8 cellular contexts compared by ENCODE assay signal in the genomic region with DNA sequence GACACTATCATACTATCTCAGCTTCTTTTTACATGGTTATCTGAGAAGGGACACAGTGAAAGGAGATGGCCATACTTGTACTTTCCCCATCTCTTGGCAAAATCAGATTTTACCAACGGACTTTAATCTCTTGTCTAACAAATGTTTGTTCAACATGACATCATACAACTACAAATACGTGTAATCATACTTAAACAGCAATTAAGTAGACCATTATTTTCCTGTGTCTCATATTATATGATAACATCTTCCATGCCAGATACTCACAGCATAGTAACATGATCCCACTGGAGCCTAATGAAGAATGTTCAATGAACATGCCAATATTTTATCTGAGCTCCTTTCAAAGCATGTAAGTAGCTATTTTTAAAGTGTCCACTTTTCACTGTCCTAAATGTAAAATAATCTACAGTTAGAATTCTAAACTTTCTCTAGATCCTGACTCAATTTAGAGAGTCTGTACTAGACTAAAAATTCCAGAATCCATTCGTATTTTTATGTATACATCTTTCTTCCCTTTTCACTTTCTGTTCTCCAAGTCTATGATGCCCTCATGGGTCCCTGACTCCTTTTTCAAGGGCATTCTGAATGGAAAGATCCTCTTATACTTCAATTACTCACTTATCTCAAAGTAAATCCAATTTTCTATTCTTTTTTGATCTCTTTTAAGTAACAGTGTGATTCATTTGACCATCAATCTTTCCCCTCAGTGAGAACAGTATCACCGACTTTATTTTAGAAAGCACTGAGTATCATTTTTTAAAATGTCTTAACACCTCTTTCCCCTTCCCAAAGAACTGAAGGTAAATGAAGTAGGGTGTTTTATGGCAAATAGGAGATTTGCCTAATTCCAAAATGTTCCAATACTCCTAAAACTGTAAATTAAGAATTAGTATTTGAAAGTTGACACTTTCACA.
DNase-seq lines count a peak whose midpoint lies in the region; ATAC-seq and TF ChIP-seq lines count a peak whose summit lies in the region.

No MANE protein-coding gene starts in this region.

- no peaks in the 10 kb centered on the region for H3K9me2 ChIP-seq in GM23338 (ENCODE audit: insufficient read depth)

- no peak for TF ChIP-seq CTCF in choroid plexus epithelial cell (conservative IDR thresholded peaks at IDR 0.05; ENCODE audit: low read depth, low read length)
- TF ChIP-seq CTCF in progenitor cell of endocrine pancreas (IDR thresholded peaks at IDR 0.05; ENCODE audit: unreplicated experiment), result no peak
- no peak for TF ChIP-seq CTCF in brain microvascular endothelial cell (IDR thresholded peaks at IDR 0.05; ENCODE audit: low read depth, low read length, missing control alignments)
- TF ChIP-seq CTCF in GM23338 (conservative IDR thresholded peaks at IDR 0.05; ENCODE audit: low read depth in 2 of 2), result no peak

- H3K4me3 ChIP-seq in choroid plexus epithelial cell (ENCODE audit: low read depth, low read length) (no peak overlapping the region), brain microvascular endothelial cell (ENCODE audit: low read depth, low read length) (no peak overlapping the region), GM23338 (no peak overlapping the region)

- H3K4me1 Mint-ChIP-seq in progenitor cell of endocrine pancreas (ENCODE audit: low read depth) (peaks cover 12% of the 10 kb centered on the region), GM23338 (no peaks in the 10 kb centered on the region; the same call in 2 of the 3 replicates)

- peak overlapping the region; percentile 67 for H3K27ac Mint-ChIP-seq in progenitor cell of endocrine pancreas
- no peak overlapping the region for H3K27ac Mint-ChIP-seq in GM23338

- H3K4me2 ChIP-seq in GM23338, result no peak overlapping the region

- no peaks in the 10 kb centered on the region for H3K4me1 ChIP-seq in GM23338 (ENCODE audit: insufficient read depth)

- H3K36me3 ChIP-seq in brain microvascular endothelial cell (replicated peaks) (no peaks in the 10 kb centered on the region), GM23338 (ENCODE audit: insufficient read depth) (no peaks in the 10 kb centered on the region)

- H2AFZ ChIP-seq in GM23338, result no peak overlapping the region

- ATAC-seq in GM23338, result no peak

- H3K4me3 Mint-ChIP-seq in progenitor cell of endocrine pancreas (ENCODE audit: low read depth) (no peak overlapping the region), GM23338 (no peak overlapping the region)

- no peaks in the 10 kb centered on the region for H3K27me3 ChIP-seq in brain microvascular endothelial cell (replicated peaks)
- H3K27me3 ChIP-seq in GM23338 (ENCODE audit: insufficient read depth), result no peaks in the 10 kb centered on the region

- peaks cover 5% of the 10 kb centered on the region; the same call in 1 of the 2 replicates for H4K20me1 ChIP-seq in GM23338 (replicated peaks; ENCODE audit: insufficient read depth)

- no peaks in the 10 kb centered on the region for H3F3A ChIP-seq in GM23338 (replicated peaks; ENCODE audit: low read depth)

- no peaks in the 10 kb centered on the region for H3K9me3 Mint-ChIP-seq in progenitor cell of endocrine pancreas (ENCODE audit: low read depth)
- no peaks in the 10 kb centered on the region for H3K9me3 Mint-ChIP-seq in GM23338

- H3K27me3 Mint-ChIP-seq in progenitor cell of endocrine pancreas (no peaks in the 10 kb centered on the region), GM23338 (ENCODE audit: insufficient read depth, low read depth, poor library complexity) (no peaks in the 10 kb centered on the region)

- in situ Hi-C loops in brain microvascular endothelial cell (cut with HindIII; ENCODE audit: low pct_ligation_motif_present, low sequenced_read_pairs), result no loop called here

- H3K36me3 Mint-ChIP-seq in progenitor cell of endocrine pancreas (ENCODE audit: insufficient read depth) (no peaks in the 10 kb centered on the region), GM23338 (ENCODE audit: low read depth) (no peaks in the 10 kb centered on the region)

- DNase-seq in DMS153 treated with DMSO at 0.1 percent for 48 hours (lab: John Stamatoyannopoulos, UW; ENCODE audit: unreplicated experiment) (peak; percentile 14), DMS153 (lab: John Stamatoyannopoulos, UW) (no peak), NCI-H1105 (lab: John Stamatoyannopoulos, UW) (peak; percentile 31), choroid plexus epithelial cell (ENCODE audit: low read depth) (peak; percentile 14), progenitor cell of endocrine pancreas (ENCODE audit: low spot score, unreplicated experiment) (no peak), NOMO-1 (lab: John Stamatoyannopoulos, UW; ENCODE audit: unreplicated experiment in 2 of 2) (no peak), brain microvascular endothelial cell (no peak), GM23338 (ENCODE audit: low spot score) (no peak)

- no peak overlapping the region for H3K27ac ChIP-seq in brain microvascular endothelial cell
- no peak overlapping the region for H3K27ac ChIP-seq in GM23338 (ENCODE audit: low read depth)

- H3K79me2 ChIP-seq in GM23338 (replicated peaks; ENCODE audit: insufficient read depth), result no peaks in the 10 kb centered on the region

TF ChIP-seq in GM23338, 12 proteins besides CTCF, POLR2A, EP300 and RAD21 (continues in another document):
- TF ChIP-seq NANOG (IDR thresholded peaks at IDR 0.05; ENCODE audit: borderline replicate concordance) (no peak), JUNB (IDR thresholded peaks at IDR 0.05; ENCODE audit: unreplicated experiment) (no peak)
- TF ChIP-seq, protein P1, sequence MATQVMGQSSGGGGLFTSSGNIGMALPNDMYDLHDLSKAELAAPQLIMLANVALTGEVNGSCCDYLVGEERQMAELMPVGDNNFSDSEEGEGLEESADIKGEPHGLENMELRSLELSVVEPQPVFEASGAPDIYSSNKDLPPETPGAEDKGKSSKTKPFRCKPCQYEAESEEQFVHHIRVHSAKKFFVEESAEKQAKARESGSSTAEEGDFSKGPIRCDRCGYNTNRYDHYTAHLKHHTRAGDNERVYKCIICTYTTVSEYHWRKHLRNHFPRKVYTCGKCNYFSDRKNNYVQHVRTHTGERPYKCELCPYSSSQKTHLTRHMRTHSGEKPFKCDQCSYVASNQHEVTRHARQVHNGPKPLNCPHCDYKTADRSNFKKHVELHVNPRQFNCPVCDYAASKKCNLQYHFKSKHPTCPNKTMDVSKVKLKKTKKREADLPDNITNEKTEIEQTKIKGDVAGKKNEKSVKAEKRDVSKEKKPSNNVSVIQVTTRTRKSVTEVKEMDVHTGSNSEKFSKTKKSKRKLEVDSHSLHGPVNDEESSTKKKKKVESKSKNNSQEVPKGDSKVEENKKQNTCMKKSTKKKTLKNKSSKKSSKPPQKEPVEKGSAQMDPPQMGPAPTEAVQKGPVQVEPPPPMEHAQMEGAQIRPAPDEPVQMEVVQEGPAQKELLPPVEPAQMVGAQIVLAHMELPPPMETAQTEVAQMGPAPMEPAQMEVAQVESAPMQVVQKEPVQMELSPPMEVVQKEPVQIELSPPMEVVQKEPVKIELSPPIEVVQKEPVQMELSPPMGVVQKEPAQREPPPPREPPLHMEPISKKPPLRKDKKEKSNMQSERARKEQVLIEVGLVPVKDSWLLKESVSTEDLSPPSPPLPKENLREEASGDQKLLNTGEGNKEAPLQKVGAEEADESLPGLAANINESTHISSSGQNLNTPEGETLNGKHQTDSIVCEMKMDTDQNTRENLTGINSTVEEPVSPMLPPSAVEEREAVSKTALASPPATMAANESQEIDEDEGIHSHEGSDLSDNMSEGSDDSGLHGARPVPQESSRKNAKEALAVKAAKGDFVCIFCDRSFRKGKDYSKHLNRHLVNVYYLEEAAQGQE (IDR thresholded peaks at IDR 0.05; ENCODE audit: unreplicated experiment), result no peak

Comparison
In these comparisons a context has a peak if more than half of its experiments do, and no peak if none do; other contexts are left out.
1. DNase-seq: peak in DMS153 treated with DMSO at 0.1 percent for 48 hours (single experiment), NCI-H1105 (single experiment) and choroid plexus epithelial cell (single experiment); none in DMS153 (single experiment), progenitor cell of endocrine pancreas (single experiment), NOMO-1 (0 of 2), brain microvascular endothelial cell (single experiment) and GM23338 (single experiment).